Comparison of ENCODE assay signal across 11 cellular contexts in genomic region chr22:40418366-40419201, GRCh38. TPM values are rescaled to one million over a fixed set of nuclear protein-coding genes. Genes with fewer than 3 reads are reported as not detected.
DNase-seq lines count a peak whose midpoint lies in the region; ATAC-seq, FAIRE-seq and TF ChIP-seq lines count a peak whose summit lies in the region.
"Had no signal": no experiment of that assay in that cellular context is flagged by ENCODE, and none has a peak within 500 bp of the region (broad histone marks: within the 10 kb centered on the region; RNA-seq: fewer than 3 reads in every experiment).

No MANE protein-coding gene starts in this region.

- H3K9me3 Mint-ChIP-seq in stimulated activated memory B cell treated with anti-CD40 and anti-IgM and Interleukin-4, amounts not matched to agents 10 μg/mL and 1 μg/mL and 100 μg/mL, for 72 hours = no peaks in the 10 kb centered on the region
- H3K9me3 Mint-ChIP-seq: mesothelial cell of epicardium had no signal

- H3K4me3 Mint-ChIP-seq in stimulated activated memory B cell treated with anti-CD40 and anti-IgM and Interleukin-4, amounts not matched to agents 10 μg/mL and 1 μg/mL and 100 μg/mL, for 72 hours = no peak overlapping the region
- H3K4me3 Mint-ChIP-seq: mesothelial cell of epicardium had no signal

- H3K36me3 ChIP-seq in A673 (ENCODE audit: insufficient read depth, low read length, poor library complexity, severe bottlenecking) = peaks cover 15% of the 10 kb centered on the region
- peaks cover 87% of the 10 kb centered on the region for H3K36me3 ChIP-seq in KOPT-K1 (ENCODE audit: insufficient read depth, low read length)
- no peaks in the 10 kb centered on the region for H3K36me3 ChIP-seq in SJCRH30

- H3K4me1 ChIP-seq in A673 (ENCODE audit: insufficient read depth, low read length, poor library complexity, severe bottlenecking) (peaks cover 16% of the 10 kb centered on the region), SJCRH30 (peaks cover 9% of the 10 kb centered on the region)

- H3K27ac ChIP-seq in A673 (ENCODE audit: low read depth, low read length, poor library complexity, severe bottlenecking) = peak overlapping the region; percentile 63
- peak overlapping the region; percentile 45 for H3K27ac ChIP-seq in KOPT-K1 (ENCODE audit: low read depth, low read length, poor library complexity, severe bottlenecking)
- H3K27ac ChIP-seq in SJCRH30 = peak overlapping the region; percentile 46

- FAIRE-seq in GM19239 (lab: Jason Lieb, UNC) = no peak
- FAIRE-seq: TTC549 had no signal

- no peak overlapping the region for H3K27ac Mint-ChIP-seq in stimulated activated memory B cell treated with anti-CD40 and anti-IgM and Interleukin-4, amounts not matched to agents 10 μg/mL and 1 μg/mL and 100 μg/mL, for 72 hours
- H3K27ac Mint-ChIP-seq: mesothelial cell of epicardium had no signal

- CTCF ChIA-PET in A673 (lab: Charles Lee) = no interaction called here

- no peaks in the 10 kb centered on the region for H3K9me3 ChIP-seq in A673 (ENCODE audit: low read depth, low read length, poor library complexity, severe bottlenecking)
- no peaks in the 10 kb centered on the region for H3K9me3 ChIP-seq in KOPT-K1 (ENCODE audit: insufficient read depth, low read length, poor library complexity, severe bottlenecking)
- H3K9me3 ChIP-seq in SJCRH30 (replicated peaks) = no peaks in the 10 kb centered on the region

- no peak overlapping the region for H3K4me3 ChIP-seq in A673 (ENCODE audit: low read depth, low read length, poor library complexity, severe bottlenecking)
- H3K4me3 ChIP-seq in SJCRH30 = no peak overlapping the region

- H3K27me3 Mint-ChIP-seq in stimulated activated memory B cell treated with anti-CD40 and anti-IgM and Interleukin-4, amounts not matched to agents 10 μg/mL and 1 μg/mL and 100 μg/mL, for 72 hours = no peaks in the 10 kb centered on the region

- peak; percentile 76 for DNase-seq in A673 (ENCODE audit: low spot score)
- peak; percentile 90 to 93 for DNase-seq in SJCRH30
- peak; percentile 18 for DNase-seq in globus pallidus (ENCODE audit: low spot score)
- no peak for DNase-seq in GM13977 (ENCODE audit: low spot score)
- no peak for DNase-seq in central memory CD4-positive, alpha-beta T cell
- DNase-seq in GM19239 (ENCODE audit: insufficient read length, low spot score) = no peak
- DNase-seq: activated effector memory CD4-positive, alpha-beta T cell treated with Interleukin-2 at 50 U/mL for 16 hours had no signal

- H3K4me1 Mint-ChIP-seq in stimulated activated memory B cell treated with anti-CD40 and anti-IgM and Interleukin-4, amounts not matched to agents 10 μg/mL and 1 μg/mL and 100 μg/mL, for 72 hours = peaks cover 46% of the 10 kb centered on the region
- H3K4me1 Mint-ChIP-seq: mesothelial cell of epicardium had no signal

- intact Hi-C loops in A673 (cut with micrococcal nuclease; ENCODE audit: unreplicated experiment) = no loop called here

- H3K27me3 ChIP-seq in A673 (replicated peaks; ENCODE audit: insufficient read depth, low read depth, low read length, poor library complexity) (no peaks in the 10 kb centered on the region), SJCRH30 (no peaks in the 10 kb centered on the region)

- ATAC-seq in stimulated activated memory B cell treated with anti-CD40 and anti-IgM and Interleukin-4, amounts not matched to agents 10 μg/mL and 1 μg/mL and 100 μg/mL, for 72 hours = no peak

- in situ Hi-C loops in GM13977 (cut with MboI; ENCODE audit: low pct_unique_long_range_greater_than_20kb, low sequenced_read_pairs, unreplicated experiment) = no loop called here

- TF ChIP-seq CTCF in A673 (conservative IDR thresholded peaks at IDR 0.05; ENCODE audit: low read depth, low read length) (no peak), GM13977 (IDR thresholded peaks at IDR 0.05; ENCODE audit: extremely low read depth, insufficient read depth, missing control alignments) (no peak)

- H3K36me3 Mint-ChIP-seq in stimulated activated memory B cell treated with anti-CD40 and anti-IgM and Interleukin-4, amounts not matched to agents 10 μg/mL and 1 μg/mL and 100 μg/mL, for 72 hours = peaks cover 50% of the 10 kb centered on the region

- no TSS peak for BruUV-seq in A673 (replicated peaks; lab: Mats Ljungman, UMichigan)

- POLR2A ChIA-PET in A673 (lab: Charles Lee; ENCODE audit: low non-redundant PET) = interaction anchor here (0.6 kb wide), 1 partner anchor 223 kb away, joined by 8 read pairs; no protein-coding TSS in a partner anchor

RNA-seq across cellular contexts. Expression of gene SGSM3, which starts 48.2 kb away (rescaled TPM):
- total RNA-seq in A673 (2021) = 91.1 and 96.1 TPM in 2 replicates
- total RNA-seq in SJCRH30 (2014; rRNA removed; shearing (Covaris generic)) = 17.0 and 25.1 TPM in 2 replicates

Comparison
In these comparisons a context has a peak if more than half of its experiments do, and no peak if none do; other contexts are left out.
1. DNase-seq: peak in A673 (single experiment), SJCRH30 (2 of 2) and globus pallidus (single experiment); none in GM13977 (single experiment), central memory CD4-positive, alpha-beta T cell (single experiment) and GM19239 (single experiment).
2. Peak in every context shown above with its lines, with median percentiles within 50 percentile points of each other: H3K27ac ChIP-seq.